ENCODE assay signal across 26 cellular contexts in genomic region chr13:106656214-106656613, GRCh38.
"Had no signal": no experiment of that assay in that cellular context is flagged by ENCODE, and none has a peak within 500 bp of the region (broad histone marks: within the 10 kb centered on the region; RNA-seq: fewer than 3 reads in every experiment).

No MANE protein-coding gene starts in this region.

- H2AFZ ChIP-seq: neural progenitor cell, parathyroid adenoma had no signal

- H3K4me2 ChIP-seq: neural progenitor cell had no signal

- H3K79me2 ChIP-seq: parathyroid adenoma had no signal

- H3K9ac ChIP-seq: neural progenitor cell, parathyroid adenoma had no signal

- H3K27ac ChIP-seq: heart left ventricle, lower lobe of right lung, neural progenitor cell, neutrophil, parathyroid adenoma, psoas muscle, right lobe of liver, skin epidermis, stomach, suprapubic skin, thoracic aorta, tibial artery, uterus had no signal

- H3K4me1 ChIP-seq: lower lobe of right lung, parathyroid adenoma, psoas muscle, right lobe of liver, stomach, suprapubic skin, tibial artery, uterus had no signal

- DNase-seq: glutamatergic neuron; heart left ventricle; islet precursor cell; lower lobe of right lung; mammary epithelial cell; mesenchymal stem cell; naive thymus-derived CD8-positive, alpha-beta T cell; occipital lobe; psoas muscle; right lobe of liver; stimulated activated CD4-positive, alpha-beta T cell treated with anti-CD3 and anti-CD28 coated beads, Interleukin-12 subunit alpha, Interleukin-12 subunit beta, amount 100 ng/mL, for 4 hours; stimulated activated CD4-positive, alpha-beta T cell treated with anti-CD3 and anti-CD28 coated beads, Interleukin-15, amount 100 ng/mL, for 24 hours; stimulated activated CD4-positive, alpha-beta T cell treated with anti-CD3 and anti-CD28 coated beads, Interleukin-2, amount 100 ng/mL, for 24 hours; stimulated activated CD4-positive, alpha-beta T cell treated with anti-CD3 and anti-CD28 coated beads, Interleukin-4, amount 100 ng/mL, for 1 hour; stimulated activated naive B cell treated with anti-CD40 and anti-IgM and Interleukin-4, amounts not matched to agents 10 μg/mL and 1 μg/mL and 100 μg/mL, for 72 hours; stimulated activated naive CD8-positive, alpha-beta T cell treated with anti-CD3 and anti-CD28 coated beads, Interleukin-15, Interleukin-2, amounts not matched to agents 100 U/mL and 50 U/mL, for 24 hours; stomach; tibial artery; uterus had no signal

- H3K27me3 ChIP-seq: heart left ventricle, neural progenitor cell, neutrophil, right lobe of liver, stomach, suprapubic skin, tibial artery, uterus had no signal

- H3K36me3 ChIP-seq: heart left ventricle, lower lobe of right lung, neural progenitor cell, neutrophil, right lobe of liver, stomach, suprapubic skin, thoracic aorta, tibial artery, uterus had no signal

- H3K4me3 ChIP-seq: heart left ventricle, lower lobe of right lung, neural progenitor cell, psoas muscle, right lobe of liver, skin epidermis, stomach, suprapubic skin, thoracic aorta, tibial artery, uterus had no signal

- H3K9me3 ChIP-seq: heart left ventricle, lower lobe of right lung, neutrophil, psoas muscle, right lobe of liver, stomach, suprapubic skin, thoracic aorta, tibial artery, uterus had no signal

- ATAC-seq: heart left ventricle; left lobe of liver; lower lobe of right lung; naive thymus-derived CD8-positive, alpha-beta T cell; psoas muscle; right lobe of liver; stimulated activated naive B cell treated with anti-CD40 and anti-IgM and Interleukin-4, amounts not matched to agents 10 μg/mL and 1 μg/mL and 100 μg/mL, for 72 hours; stimulated activated naive CD8-positive, alpha-beta T cell treated with anti-CD3 and anti-CD28 coated beads, Interleukin-15, Interleukin-2, amounts not matched to agents 100 U/mL and 50 U/mL, for 24 hours had no signal
